1 cellular context compared by ENCODE assay signal in the genomic region with DNA sequence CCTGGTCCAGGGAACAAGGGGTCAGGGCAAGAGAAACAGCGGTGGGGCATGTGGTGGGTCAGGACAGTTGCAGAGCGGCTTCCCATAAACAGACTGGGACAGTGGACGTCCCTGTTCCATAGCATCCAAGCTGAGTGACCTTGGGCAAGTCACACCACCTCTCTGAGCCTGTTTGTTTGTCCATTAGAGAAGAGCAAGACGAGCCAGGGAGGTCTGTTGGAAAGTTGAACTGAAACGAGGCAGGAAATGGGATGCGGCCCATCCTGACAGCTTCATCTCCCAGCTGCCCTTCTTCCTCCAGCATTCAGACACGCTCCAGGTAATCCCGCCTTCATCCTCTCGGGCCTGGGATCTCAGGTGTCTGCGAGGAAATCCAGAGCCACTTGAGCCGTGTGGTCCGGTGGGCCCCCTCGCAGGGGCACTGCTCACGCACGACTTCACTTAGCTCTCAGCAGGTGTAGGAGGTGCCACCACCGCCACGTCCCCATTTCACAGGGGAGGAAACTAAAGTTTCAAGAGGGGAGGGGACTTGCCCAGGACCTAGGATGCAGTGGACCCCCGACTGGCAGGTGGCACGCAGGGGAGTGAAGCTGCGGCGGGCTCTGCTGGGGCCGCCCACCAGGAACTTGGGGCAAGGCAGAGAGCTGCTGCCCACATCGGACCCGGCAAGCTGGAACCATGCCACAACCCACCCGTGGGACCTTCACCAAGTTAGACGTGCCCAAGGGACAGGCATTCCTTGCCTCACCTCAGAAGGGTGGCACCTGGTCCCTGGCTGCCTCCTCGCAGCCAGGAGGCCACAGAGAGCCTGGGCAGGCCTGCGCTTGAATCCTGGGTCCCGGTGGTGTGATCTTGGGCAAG.
TF ChIP-seq lines count a peak whose summit lies in the region.

No MANE protein-coding gene starts in this region.

TF ChIP-seq in H1, 55 proteins besides CTCF, POLR2A, EP300 and RAD21:
- TF ChIP-seq SUZ12 (IDR thresholded peaks at IDR 0.05; ENCODE audit: low read length) (no peak), RNF2 (IDR thresholded peaks at IDR 0.05; ENCODE audit: borderline replicate concordance, low read depth, low read length, missing control alignments, poor library complexity, severe bottlenecking) (no peak), GTF2F1 (IDR thresholded peaks at IDR 0.05; ENCODE audit: borderline replicate concordance, low read depth, low read length) (no peak), HDAC2 (IDR thresholded peaks at IDR 0.05; ENCODE audit: borderline replicate concordance in 1 of 2, low read depth in 2 of 2, low read length in 2 of 2) (no peak), JUN (IDR thresholded peaks at IDR 0.05; ENCODE audit: low read depth, low read length) (no peak), TCF12 (IDR thresholded peaks at IDR 0.05; ENCODE audit: low read depth, low read length) (no peak), POU5F1 (IDR thresholded peaks at IDR 0.05; ENCODE audit: low read depth, low read length) (no peak), MAFK (IDR thresholded peaks at IDR 0.05; ENCODE audit: low read depth, low read length) (no peak), BACH1 (IDR thresholded peaks at IDR 0.05; ENCODE audit: low read length) (no peak), BRCA1 (IDR thresholded peaks at IDR 0.05; ENCODE audit: low read depth, low read length) (no peak), USF2 (IDR thresholded peaks at IDR 0.05; ENCODE audit: low read length) (no peak), SIN3A (conservative IDR thresholded peaks at IDR 0.05 in 1 of 2, IDR thresholded peaks at IDR 0.05 in 1 of 2; ENCODE audit: low read depth in 1 of 2, low read length in 2 of 2) (no peak), RXRA (IDR thresholded peaks at IDR 0.05; ENCODE audit: insufficient read depth, low read depth, low read length) (no peak)
TF ChIP-seq in H1: peak in this region for 0.
